10 cellular contexts compared by ENCODE assay signal in genomic region chr17:76968707-76969597, GRCh38.
A peak's percentile ranks its signal among the peaks of the same experiment; 100 is the strongest.
DNase-seq lines count a peak whose midpoint lies in the region; ATAC-seq and TF ChIP-seq lines count a peak whose summit lies in the region.
"Had no signal": no experiment of that assay in that cellular context is flagged by ENCODE, and none has a peak within 500 bp of the region (broad histone marks: within the 10 kb centered on the region; RNA-seq: fewer than 3 reads in every experiment).

No MANE protein-coding gene starts in this region.

- peak; percentile 92 for ATAC-seq in stimulated activated memory B cell treated with anti-CD40 and anti-IgM and Interleukin-4, amounts not matched to agents 10 μg/mL and 1 μg/mL and 100 μg/mL, for 72 hours
- ATAC-seq in HG02571 (IDR thresholded peaks at IDR 0.05; ENCODE audit: unreplicated experiment) (no peak), HG02840 (IDR thresholded peaks at IDR 0.05; ENCODE audit: low FRiP score, unreplicated experiment) (no peak)

- peaks cover 0 to 9% of the 10 kb centered on the region in 2 donors for H3K4me1 ChIP-seq in breast epithelium
- H3K4me1 ChIP-seq in mesenchymal stem cell (ENCODE audit: control insufficient read depth, insufficient read depth, low read depth, low read length), result peaks cover 13% of the 10 kb centered on the region

- H3K79me1 ChIP-seq in mesenchymal stem cell (replicated peaks; ENCODE audit: low read length, poor library complexity, severe bottlenecking), result no peaks in the 10 kb centered on the region

- H2AK5ac ChIP-seq in mesenchymal stem cell (ENCODE audit: low read length, severe bottlenecking), result no peak overlapping the region

- no peak overlapping the region for H4K91ac ChIP-seq in mesenchymal stem cell (ENCODE audit: low read length)

- intact Hi-C loops in breast epithelium (cut with DNase I; ENCODE audit: low total_unique reads) (no loop called here), MCF 10A (cut with micrococcal nuclease) (no loop called here)

- H3K4me1 Mint-ChIP-seq in MCF 10A (ENCODE audit: insufficient read depth, unreplicated experiment), result no peaks in the 10 kb centered on the region
- peaks cover 24% of the 10 kb centered on the region for H3K4me1 Mint-ChIP-seq in stimulated activated memory B cell treated with anti-CD40 and anti-IgM and Interleukin-4, amounts not matched to agents 10 μg/mL and 1 μg/mL and 100 μg/mL, for 72 hours

- no peak overlapping the region for H2AFZ ChIP-seq in mesenchymal stem cell (ENCODE audit: low read depth, low read length)

- no peak overlapping the region for H3K27ac ChIP-seq in breast epithelium
- H3K27ac ChIP-seq in mesenchymal stem cell (ENCODE audit: low read length, poor library complexity, severe bottlenecking), result no peak overlapping the region
- H3K27ac ChIP-seq: VCaP had no signal

- no peak overlapping the region for H3K9ac ChIP-seq in mesenchymal stem cell (ENCODE audit: low read length)

- H3K4me3 Mint-ChIP-seq in MCF 10A (ENCODE audit: unreplicated experiment), result no peak overlapping the region
- H3K4me3 Mint-ChIP-seq in stimulated activated memory B cell treated with anti-CD40 and anti-IgM and Interleukin-4, amounts not matched to agents 10 μg/mL and 1 μg/mL and 100 μg/mL, for 72 hours, result peak overlapping the region; percentile 73

- no peak overlapping the region for H2BK5ac ChIP-seq in mesenchymal stem cell (ENCODE audit: low read depth, low read length, poor library complexity, severe bottlenecking)

- no peak overlapping the region for H3K18ac ChIP-seq in mesenchymal stem cell (ENCODE audit: low read depth in 1 of 2, low read length in 2 of 2)

- no peak overlapping the region for H2BK120ac ChIP-seq in mesenchymal stem cell (ENCODE audit: low read depth, low read length)

- H3K4me2 ChIP-seq in mesenchymal stem cell (ENCODE audit: low read length, poor library complexity, severe bottlenecking), result peak overlapping the region; percentile 79
- H3K4me2 ChIP-seq: A549 had no signal

- no peak overlapping the region for H3K14ac ChIP-seq in mesenchymal stem cell (ENCODE audit: low read length in 2 of 2)

- no peaks in the 10 kb centered on the region for H3K36me3 ChIP-seq in breast epithelium
- no peaks in the 10 kb centered on the region for H3K36me3 ChIP-seq in mesenchymal stem cell (ENCODE audit: control insufficient read depth in 1 of 2, insufficient read depth in 2 of 2, low read depth in 1 of 2, low read length in 2 of 2)

- no peaks in the 10 kb centered on the region for H3K9me3 Mint-ChIP-seq in MCF 10A (ENCODE audit: unreplicated experiment)
- no peaks in the 10 kb centered on the region for H3K9me3 Mint-ChIP-seq in stimulated activated memory B cell treated with anti-CD40 and anti-IgM and Interleukin-4, amounts not matched to agents 10 μg/mL and 1 μg/mL and 100 μg/mL, for 72 hours

- no peak for DNase-seq in breast epithelium (ENCODE audit: low spot score in 2 of 2)
- no peak for DNase-seq in MCF 10A (ENCODE audit: unreplicated experiment)
- peak; percentile 92 for DNase-seq in SK-N-DZ (ENCODE audit: low spot score)
- peak; percentile 76 for DNase-seq in astrocyte of the hippocampus (ENCODE audit: low read depth, low spot score)
- peak; percentile 10 for DNase-seq in mesenchymal stem cell

- no peak overlapping the region for H3K4ac ChIP-seq in mesenchymal stem cell (ENCODE audit: low read depth in 1 of 2, low read length in 2 of 2)

- no peak overlapping the region for H4K8ac ChIP-seq in mesenchymal stem cell (ENCODE audit: low read length)

- no TSS peak for BruUV-seq in MCF 10A (replicated peaks; lab: Mats Ljungman, UMichigan)

- no peak overlapping the region for H3K27ac Mint-ChIP-seq in MCF 10A (ENCODE audit: low read depth, unreplicated experiment)
- peak overlapping the region; percentile 65 for H3K27ac Mint-ChIP-seq in stimulated activated memory B cell treated with anti-CD40 and anti-IgM and Interleukin-4, amounts not matched to agents 10 μg/mL and 1 μg/mL and 100 μg/mL, for 72 hours

- POLR2A ChIA-PET in MCF 10A (lab: Yijun Ruan, JAX), result no interaction called here

- no peak overlapping the region for H2BK12ac ChIP-seq in mesenchymal stem cell (ENCODE audit: low read length in 2 of 2)

- WGBS in mesenchymal stem cell, result 3% methylated on average over 42 of the region's 45 CpGs

- no peaks in the 10 kb centered on the region for H3K9me3 ChIP-seq in breast epithelium
- H3K9me3 ChIP-seq in mesenchymal stem cell (ENCODE audit: control insufficient read depth, low read length), result no peaks in the 10 kb centered on the region
- H3K9me3 ChIP-seq: A549 had no signal

- peaks cover 78% of the 10 kb centered on the region for H3K27me3 Mint-ChIP-seq in MCF 10A (ENCODE audit: insufficient read depth, unreplicated experiment)
- peaks cover 67% of the 10 kb centered on the region for H3K27me3 Mint-ChIP-seq in stimulated activated memory B cell treated with anti-CD40 and anti-IgM and Interleukin-4, amounts not matched to agents 10 μg/mL and 1 μg/mL and 100 μg/mL, for 72 hours

- CTCF ChIA-PET in MCF 10A (lab: Yijun Ruan, JAX), result interaction anchor here (0.5 to 0.7 kb wide), 2 partner anchors 82 to 94 kb away, joined by 3 to 4 read pairs; no protein-coding TSS in a partner anchor

- peak overlapping the region in 1 of 2 experiments; percentile 63 for H3K23ac ChIP-seq in mesenchymal stem cell (ENCODE audit: low read length in 2 of 2)

- peaks cover 0 to 18% of the 10 kb centered on the region in 2 donors for H3K27me3 ChIP-seq in breast epithelium
- H3K27me3 ChIP-seq in mesenchymal stem cell (ENCODE audit: control insufficient read depth in 1 of 2, insufficient read depth in 1 of 2, low read length in 2 of 2), result peaks cover 78 to 84% of the 10 kb centered on the region in 2 experiments

- no peak for TF ChIP-seq POLR2A in breast epithelium (IDR thresholded peaks at IDR 0.05)

- TF ChIP-seq CTCF in breast epithelium (IDR thresholded peaks at IDR 0.05) (no peak), MCF 10A (IDR thresholded peaks at IDR 0.05; ENCODE audit: unreplicated experiment) (no peak)

- H2BK15ac ChIP-seq in mesenchymal stem cell (ENCODE audit: low read depth, poor library complexity, severe bottlenecking), result no peak overlapping the region

- H3K36me3 Mint-ChIP-seq in MCF 10A (ENCODE audit: insufficient read depth, unreplicated experiment), result no peaks in the 10 kb centered on the region
- no peaks in the 10 kb centered on the region for H3K36me3 Mint-ChIP-seq in stimulated activated memory B cell treated with anti-CD40 and anti-IgM and Interleukin-4, amounts not matched to agents 10 μg/mL and 1 μg/mL and 100 μg/mL, for 72 hours

- peak overlapping the region; percentile 3 to 57 (median 41) for H3K4me3 ChIP-seq in breast epithelium
- H3K4me3 ChIP-seq in mesenchymal stem cell (ENCODE audit: insufficient read depth in 1 of 2, low read depth in 1 of 2, low read length in 2 of 2), result no peak overlapping the region
- H3K4me3 ChIP-seq: A549 had no signal

Comparison
In these comparisons a context has a peak if more than half of its experiments do, and no peak if none do; other contexts are left out.
1. DNase-seq: peak in SK-N-DZ (single experiment), astrocyte of the hippocampus (single experiment) and mesenchymal stem cell (single experiment); none in breast epithelium (0 of 2) and MCF 10A (single experiment).
2. H3K4me3 ChIP-seq: peak in breast epithelium (3 of 3); none in mesenchymal stem cell (0 of 2).